ENCODE assay signal across 26 cellular contexts in the genomic region with DNA sequence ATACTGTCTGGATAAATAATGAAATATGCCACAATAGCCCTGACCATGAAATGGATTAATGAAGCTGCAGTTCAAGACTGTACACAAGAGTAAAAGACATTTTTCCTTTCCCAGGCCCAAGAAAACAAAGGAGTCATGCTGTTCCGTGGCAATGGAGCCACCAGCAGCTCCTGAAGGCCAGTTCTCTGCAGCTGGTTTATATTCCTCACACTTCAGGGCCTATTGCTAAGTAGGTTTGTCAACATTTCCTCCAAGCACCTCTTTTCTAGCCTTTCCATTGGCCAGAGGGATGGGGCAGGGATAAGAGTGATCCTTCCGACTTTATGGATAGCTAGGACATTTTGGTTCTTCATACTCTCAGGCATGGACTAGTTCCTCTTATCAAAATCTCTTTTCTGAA. TPM values are rescaled to one million over a fixed set of nuclear protein-coding genes. Genes with fewer than 3 reads are reported as not detected.
"Had no signal": no experiment of that assay in that cellular context is flagged by ENCODE, and none has a peak within 500 bp of the region (broad histone marks: within the 10 kb centered on the region; RNA-seq: fewer than 3 reads in every experiment).

No MANE protein-coding gene starts in this region.

- H3K4me3 Mint-ChIP-seq: activated CD4-positive, alpha-beta T cell treated with anti-CD3 and anti-CD28 coated beads, Interleukin-2, amount 10 ng/mL, durations not matched to agents 24 days and 14 days; activated CD8-positive, alpha-beta memory T cell treated with anti-CD3 and anti-CD28 coated beads, Interleukin-2, amount 10 ng/mL, durations not matched to agents 7 days and 5 days; activated naive CD8-positive, alpha-beta T cell treated with anti-CD3 and anti-CD28 coated beads, Interleukin-2, amount 50 U/mL, for 24 hours; activated T-cell treated with anti-CD3 and anti-CD28 coated beads, Interleukin-2, amount 50 U/mL, for 4 hours; brain; IgD-negative memory B cell; T-helper 2 cell treated with Interferon-gamma antibody and Interleukin-4, amounts not matched to agents 5 μg/mL and 100 μg/mL, for 36 hours; WTC11 had no signal

- H3K9me3 ChIP-seq: ascending aorta, SJCRH30 had no signal

- H3K36me3 Mint-ChIP-seq: activated CD8-positive, alpha-beta memory T cell treated with anti-CD3 and anti-CD28 coated beads, Interleukin-2, amount 10 ng/mL, durations not matched to agents 7 days and 5 days; activated naive CD4-positive, alpha-beta T cell treated with anti-CD3 and anti-CD28 coated beads, Interleukin-2, amount 50 U/mL, for 72 hours; brain; IgD-negative memory B cell had no signal

- DNase-seq: activated CD4-positive, alpha-beta T cell treated with anti-CD3 and anti-CD28 coated beads, Interleukin-2, amount 10 ng/mL, durations not matched to agents 24 days and 14 days; activated CD4-positive, alpha-beta T cell treated with anti-CD3 and anti-CD28 coated beads, Interleukin-2, amount 50 U/mL, for 48 hours; activated CD4-positive, CD25-positive, alpha-beta regulatory T cell treated with anti-CD3 and anti-CD28 coated beads, Interleukin-2, amount 50 U/mL, for 72 hours; activated CD8-positive, alpha-beta memory T cell treated with anti-CD3 and anti-CD28 coated beads, Interleukin-2, amount 10 ng/mL, durations not matched to agents 7 days and 5 days; activated effector memory CD4-positive, alpha-beta T cell treated with anti-CD3 and anti-CD28 coated beads, Interleukin-2, amount 50 U/mL, for 16 hours; activated naive CD4-positive, alpha-beta T cell treated with Interleukin-2 at 50 U/mL for 16 hours; activated naive CD8-positive, alpha-beta T cell treated with anti-CD3 and anti-CD28 coated beads, Interleukin-2, amount 50 U/mL, for 24 hours; activated T-cell treated with anti-CD3 and anti-CD28 coated beads, Interleukin-2, amount 50 U/mL, for 4 hours; amniotic stem cell; caudate nucleus; KG1; NCI-H1048; NCI-H187; NCI-H345; NCI-H526 treated with DMSO at 0.1 percent for 48 hours; NK-92 treated with Interleukin-12 subunit alpha and Interleukin-12 subunit beta, amount 100 ng/mL, for 24 hours; OCI-M1; RPMI8226; SW 1271 had no signal

- H3K27me3 ChIP-seq: ascending aorta, SJCRH30 had no signal

- H3K4me1 ChIP-seq: SJCRH30 had no signal

- H3K36me3 ChIP-seq: ascending aorta, SJCRH30 had no signal

- H3K27ac ChIP-seq: ascending aorta, SJCRH30 had no signal

- H3K4me3 ChIP-seq: ascending aorta, SJCRH30 had no signal

- H3K4me1 Mint-ChIP-seq: activated CD4-positive, alpha-beta T cell treated with anti-CD3 and anti-CD28 coated beads, Interleukin-2, amount 10 ng/mL, durations not matched to agents 24 days and 14 days; activated CD8-positive, alpha-beta memory T cell treated with anti-CD3 and anti-CD28 coated beads, Interleukin-2, amount 10 ng/mL, durations not matched to agents 7 days and 5 days; activated naive CD8-positive, alpha-beta T cell treated with anti-CD3 and anti-CD28 coated beads, Interleukin-2, amount 50 U/mL, for 24 hours; IgD-negative memory B cell had no signal

- H3K27ac Mint-ChIP-seq: activated CD4-positive, alpha-beta T cell treated with anti-CD3 and anti-CD28 coated beads, Interleukin-2, amount 10 ng/mL, durations not matched to agents 24 days and 14 days; activated CD8-positive, alpha-beta memory T cell treated with anti-CD3 and anti-CD28 coated beads, Interleukin-2, amount 10 ng/mL, durations not matched to agents 7 days and 5 days; activated naive CD4-positive, alpha-beta T cell treated with anti-CD3 and anti-CD28 coated beads, Interleukin-2, amount 50 U/mL, for 72 hours; activated naive CD8-positive, alpha-beta T cell treated with anti-CD3 and anti-CD28 coated beads, Interleukin-2, amount 50 U/mL, for 24 hours; IgD-negative memory B cell; T-helper 2 cell treated with Interferon-gamma antibody and Interleukin-4, amounts not matched to agents 5 μg/mL and 100 μg/mL, for 36 hours; WTC11 had no signal

- H3K27me3 Mint-ChIP-seq: activated CD4-positive, alpha-beta T cell treated with anti-CD3 and anti-CD28 coated beads, Interleukin-2, amount 10 ng/mL, durations not matched to agents 24 days and 14 days; activated CD8-positive, alpha-beta memory T cell treated with anti-CD3 and anti-CD28 coated beads, Interleukin-2, amount 10 ng/mL, durations not matched to agents 7 days and 5 days; activated naive CD8-positive, alpha-beta T cell treated with anti-CD3 and anti-CD28 coated beads, Interleukin-2, amount 50 U/mL, for 24 hours; brain had no signal

- H3K9me3 Mint-ChIP-seq: activated CD4-positive, alpha-beta T cell treated with anti-CD3 and anti-CD28 coated beads, Interleukin-2, amount 10 ng/mL, durations not matched to agents 24 days and 14 days; activated naive CD4-positive, alpha-beta T cell treated with anti-CD3 and anti-CD28 coated beads, Interleukin-2, amount 50 U/mL, for 72 hours; activated naive CD8-positive, alpha-beta T cell treated with anti-CD3 and anti-CD28 coated beads, Interleukin-2, amount 50 U/mL, for 24 hours; activated T-cell treated with anti-CD3 and anti-CD28 coated beads, Interleukin-2, amount 50 U/mL, for 4 hours; T-helper 2 cell treated with Interferon-gamma antibody and Interleukin-4, amounts not matched to agents 5 μg/mL and 100 μg/mL, for 36 hours had no signal

RNA-seq across cellular contexts. Expression of gene RGL1, which starts 24.2 kb away (rescaled TPM):
- polyA plus RNA-seq: IgD-negative memory B cell had no signal
